In the genomic region with DNA sequence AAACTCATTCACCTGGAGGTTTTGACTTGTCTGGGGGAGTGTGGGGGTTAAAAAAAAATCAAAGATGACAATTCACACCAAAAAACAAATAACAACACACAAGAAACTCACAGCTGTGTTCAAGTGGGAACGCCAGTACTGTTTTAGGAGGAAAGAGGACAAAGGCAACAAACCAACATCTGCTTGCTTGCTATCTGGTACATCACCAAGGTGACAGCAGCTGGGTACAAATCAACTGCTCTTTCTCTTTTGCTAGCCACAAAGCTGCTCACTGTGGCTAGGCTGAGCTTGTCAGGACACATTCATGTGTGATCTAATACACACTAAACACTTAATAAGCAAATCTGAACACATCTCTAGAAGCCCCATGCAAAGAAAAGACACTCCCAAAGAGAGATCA, we compare ENCODE assay signal across 8 cellular contexts.
A peak's percentile ranks its signal among the peaks of the same experiment; 100 is the strongest.
DNase-seq lines count a peak whose midpoint lies in the region; ATAC-seq, FAIRE-seq and TF ChIP-seq lines count a peak whose summit lies in the region.

No MANE protein-coding gene starts in this region.

- CTCF ChIA-PET in PC-3 (lab: Charles Lee), result interaction anchor here (0.7 kb wide), 1 partner anchor 19 kb away, joined by 3 read pairs; no protein-coding TSS in a partner anchor

- intact Hi-C loops in left lung (cut with DNase I) (no loop called here), PC-3 (cut with micrococcal nuclease) (no loop called here)

- no peak overlapping the region for H3K4me3 ChIP-seq in epithelial cell of esophagus (ENCODE audit: low read length)
- H3K4me3 ChIP-seq in left lung, result no peak overlapping the region
- H3K4me3 ChIP-seq in SJCRH30, result no peak overlapping the region
- H3K4me3 ChIP-seq in PC-3 (ENCODE audit: low read length), result no peak overlapping the region

- no peak overlapping the region for H3K9ac ChIP-seq in PC-3 (ENCODE audit: low read length)

- no peak overlapping the region for H2AFZ ChIP-seq in PC-3 (ENCODE audit: low read length)

- ATAC-seq in GM19452 (IDR thresholded peaks at IDR 0.05; ENCODE audit: unreplicated experiment), result peak; percentile 65
- peak; percentile 77 for ATAC-seq in HG03196 (IDR thresholded peaks at IDR 0.05; ENCODE audit: unreplicated experiment)
- no peak for ATAC-seq in left lung
- ATAC-seq in PC-3, result no peak

- no TSS peak for BruUV-seq in PC-3 (replicated peaks; lab: Mats Ljungman, UMichigan)

- TF ChIP-seq CTCF in epithelial cell of esophagus (IDR thresholded peaks at IDR 0.05; ENCODE audit: insufficient read depth, low read depth, low read length, missing control alignments) (no peak), left lung (IDR thresholded peaks at IDR 0.05) (no peak), PC-3 (conservative IDR thresholded peaks at IDR 0.05; ENCODE audit: low read depth, low read length) (no peak)

- H3K4me2 ChIP-seq in PC-3 (ENCODE audit: low read length), result no peak overlapping the region

- FAIRE-seq in GM12892 (lab: Jason Lieb, UNC), result peak; percentile 89

- no peaks in the 10 kb centered on the region for H3K9me3 ChIP-seq in left lung
- no peaks in the 10 kb centered on the region for H3K9me3 ChIP-seq in SJCRH30 (replicated peaks)
- no peaks in the 10 kb centered on the region for H3K9me3 ChIP-seq in PC-3 (ENCODE audit: low read length)

- H3K27me3 ChIP-seq in left lung (no peaks in the 10 kb centered on the region), SJCRH30 (no peaks in the 10 kb centered on the region), PC-3 (ENCODE audit: low read length) (no peaks in the 10 kb centered on the region)

- H4K20me1 ChIP-seq in PC-3 (ENCODE audit: low read length), result no peaks in the 10 kb centered on the region

- H3K36me3 ChIP-seq in left lung, result no peaks in the 10 kb centered on the region
- H3K36me3 ChIP-seq in SJCRH30, result no peaks in the 10 kb centered on the region
- no peaks in the 10 kb centered on the region for H3K36me3 ChIP-seq in PC-3 (ENCODE audit: low read depth, low read length)

- H3K79me2 ChIP-seq in PC-3 (ENCODE audit: low read length), result no peaks in the 10 kb centered on the region

- no peaks in the 10 kb centered on the region for H3K9me2 ChIP-seq in PC-3 (replicated peaks; ENCODE audit: low read length)

- TF ChIP-seq POLR2A in GM12892 (IDR thresholded peaks at IDR 0.05; ENCODE audit: low read depth, low read length), result no peak

- DNase-seq in GM12892 (ENCODE audit: insufficient read length), result peak; percentile 19
- peak; percentile 65 for DNase-seq in epithelial cell of esophagus (ENCODE audit: low read depth)
- no peak for DNase-seq in left lung
- DNase-seq in SJCRH30, result no peak
- no peak for DNase-seq in D341Med (ENCODE audit: low spot score)
- DNase-seq in PC-3, result no peak

- H3K4me1 ChIP-seq in left lung (no peaks in the 10 kb centered on the region), SJCRH30 (no peaks in the 10 kb centered on the region), PC-3 (ENCODE audit: insufficient read depth, low read length) (peaks cover 24% of the 10 kb centered on the region)

- POLR2A ChIA-PET in PC-3 (lab: Charles Lee; ENCODE audit: unreplicated experiment), result interaction anchor here (0.7 kb wide), 1 partner anchor 128 kb away, joined by 4 read pairs; no protein-coding TSS in a partner anchor

- no peaks in the 10 kb centered on the region for H3F3A ChIP-seq in PC-3 (ENCODE audit: low read length, unreplicated experiment)

- H3K27ac ChIP-seq in left lung (no peak overlapping the region), SJCRH30 (no peak overlapping the region), PC-3 (ENCODE audit: low read length) (no peak overlapping the region)

Comparison
In these comparisons a context has a peak if more than half of its experiments do, and no peak if none do; other contexts are left out.
1. DNase-seq: peak in GM12892 (single experiment) and epithelial cell of esophagus (single experiment); none in left lung (0 of 2), SJCRH30 (0 of 2), D341Med (single experiment) and PC-3 (single experiment).
2. ATAC-seq: peak in GM19452 (single experiment) and HG03196 (single experiment); none in left lung (single experiment) and PC-3 (single experiment).